ENCODE assay signal across 27 cellular contexts in genomic region chr9:70559102-70559501, GRCh38.
"Had no signal": no experiment of that assay in that cellular context is flagged by ENCODE, and none has a peak within 500 bp of the region (broad histone marks: within the 10 kb centered on the region; RNA-seq: fewer than 3 reads in every experiment).

No MANE protein-coding gene starts in this region.

- H3K4me1 ChIP-seq: uterus had no signal

- H3K9me3 ChIP-seq: stomach, suprapubic skin, testis, thoracic aorta, thyroid gland, tibial artery, transverse colon, upper lobe of left lung, upper lobe of right lung, uterus, vagina had no signal

- DNase-seq: stimulated activated CD4-positive, alpha-beta T cell treated with anti-CD3 and anti-CD28 coated beads, Interleukin-2, amount 100 ng/mL, for 24 hours; stimulated activated CD4-positive, alpha-beta T cell treated with anti-CD3 and anti-CD28 coated beads, Interleukin-2, amount 100 ng/mL, for 48 hours; stimulated activated CD4-positive, alpha-beta T cell treated with anti-CD3 and anti-CD28 coated beads, Interleukin-4, amount 100 ng/mL, for 1 hour; stimulated activated CD4-positive, alpha-beta T cell treated with anti-CD3 and anti-CD28 coated beads, Interleukin-4, amount 100 ng/mL, for 24 hours; stimulated activated CD4-positive, alpha-beta T cell treated with anti-CD3 and anti-CD28 coated beads, Interleukin-4, amount 100 ng/mL, for 4 hours; stimulated activated CD8-positive, alpha-beta memory T cell treated with anti-CD3 and anti-CD28 coated beads, Interleukin-4, amount 100 ng/mL, for 48 hours; stimulated activated naive B cell treated with anti-CD40 and anti-IgM and Interleukin-4, amounts not matched to agents 10 μg/mL and 1 μg/mL and 100 μg/mL, for 72 hours; stimulated activated naive CD4-positive, alpha-beta T cell; stimulated activated naive CD4-positive, alpha-beta T cell treated with Interleukin-2 at 50 U/mL for 16 hours; stimulated activated naive CD8-positive, alpha-beta T cell treated with anti-CD3 and anti-CD28 coated beads, Interleukin-15, amount 100 ng/mL, for 72 hours; stimulated activated naive CD8-positive, alpha-beta T cell treated with anti-CD3 and anti-CD28 coated beads, Interleukin-15, Interleukin-2, amounts not matched to agents 100 U/mL and 50 U/mL, for 24 hours; stomach; substantia nigra; testis; thyroid gland; tibial artery; transverse colon; trophoblast cell; upper lobe of left lung; upper lobe of right lung; uterus had no signal

- H3K4me3 Mint-ChIP-seq: stimulated activated effector memory CD8-positive, alpha-beta T cell treated with anti-CD3 and anti-CD28 coated beads, Interleukin-12 subunit alpha, Interleukin-12 subunit beta, amount 100 ng/mL, for 72 hours; stimulated activated naive B cell treated with anti-CD40 and anti-IgM and Interleukin-4, amounts not matched to agents 10 μg/mL and 1 μg/mL and 100 μg/mL, for 72 hours; stimulated activated naive CD8-positive, alpha-beta T cell treated with anti-CD3 and anti-CD28 coated beads, Interleukin-15, amount 100 ng/mL, for 72 hours; stimulated activated naive CD8-positive, alpha-beta T cell treated with anti-CD3 and anti-CD28 coated beads, Interleukin-15, Interleukin-2, amounts not matched to agents 100 ng/mL and 50 ng/mL, for 24 hours; type B pancreatic cell had no signal

- H3K36me3 ChIP-seq: stomach, suprapubic skin, thoracic aorta, thyroid gland, tibial artery, transverse colon, upper lobe of left lung, upper lobe of right lung, uterus, vagina had no signal

- H3K36me3 Mint-ChIP-seq: stimulated activated effector memory CD8-positive, alpha-beta T cell treated with anti-CD3 and anti-CD28 coated beads, Interleukin-12 subunit alpha, Interleukin-12 subunit beta, amount 100 ng/mL, for 72 hours; stimulated activated naive B cell treated with anti-CD40 and anti-IgM and Interleukin-4, amounts not matched to agents 10 μg/mL and 1 μg/mL and 100 μg/mL, for 72 hours; type B pancreatic cell had no signal

- H3K4me3 ChIP-seq: stomach, suprapubic skin, testis, thoracic aorta, thyroid gland, tibial artery, transverse colon, upper lobe of left lung, upper lobe of right lung, uterus, vagina had no signal

- H3K27ac ChIP-seq: stomach, suprapubic skin, testis, thoracic aorta, thyroid gland, tibial artery, transverse colon, upper lobe of left lung, upper lobe of right lung, uterus, vagina had no signal

- ATAC-seq: stimulated activated effector memory CD8-positive, alpha-beta T cell treated with anti-CD3 and anti-CD28 coated beads, Interleukin-12 subunit alpha, Interleukin-12 subunit beta, amount 100 ng/mL, for 72 hours; stimulated activated naive B cell treated with anti-CD40 and anti-IgM and Interleukin-4, amounts not matched to agents 10 μg/mL and 1 μg/mL and 100 μg/mL, for 72 hours; stimulated activated naive CD8-positive, alpha-beta T cell treated with anti-CD3 and anti-CD28 coated beads, Interleukin-15, amount 100 ng/mL, for 72 hours; stimulated activated naive CD8-positive, alpha-beta T cell treated with anti-CD3 and anti-CD28 coated beads, Interleukin-15, Interleukin-2, amounts not matched to agents 100 U/mL and 50 U/mL, for 24 hours; upper lobe of right lung had no signal

- H3K27ac Mint-ChIP-seq: stimulated activated effector memory CD8-positive, alpha-beta T cell treated with anti-CD3 and anti-CD28 coated beads, Interleukin-12 subunit alpha, Interleukin-12 subunit beta, amount 100 ng/mL, for 72 hours; stimulated activated naive B cell treated with anti-CD40 and anti-IgM and Interleukin-4, amounts not matched to agents 10 μg/mL and 1 μg/mL and 100 μg/mL, for 72 hours; stimulated activated naive CD8-positive, alpha-beta T cell treated with anti-CD3 and anti-CD28 coated beads, Interleukin-15, amount 100 ng/mL, for 72 hours; stimulated activated naive CD8-positive, alpha-beta T cell treated with anti-CD3 and anti-CD28 coated beads, Interleukin-15, Interleukin-2, amounts not matched to agents 100 ng/mL and 50 ng/mL, for 24 hours; type B pancreatic cell had no signal

- H3K27me3 ChIP-seq: stomach, suprapubic skin, testis, thyroid gland, tibial artery, transverse colon, upper lobe of left lung, upper lobe of right lung, uterus, vagina had no signal

- H3K27me3 Mint-ChIP-seq: stimulated activated naive CD8-positive, alpha-beta T cell treated with anti-CD3 and anti-CD28 coated beads, Interleukin-15, amount 100 ng/mL, for 72 hours; stimulated activated naive CD8-positive, alpha-beta T cell treated with anti-CD3 and anti-CD28 coated beads, Interleukin-15, Interleukin-2, amounts not matched to agents 100 ng/mL and 50 ng/mL, for 24 hours; type B pancreatic cell had no signal

- H3K9me3 Mint-ChIP-seq: stimulated activated effector memory CD8-positive, alpha-beta T cell treated with anti-CD3 and anti-CD28 coated beads, Interleukin-12 subunit alpha, Interleukin-12 subunit beta, amount 100 ng/mL, for 72 hours; stimulated activated naive B cell treated with anti-CD40 and anti-IgM and Interleukin-4, amounts not matched to agents 10 μg/mL and 1 μg/mL and 100 μg/mL, for 72 hours; stimulated activated naive CD8-positive, alpha-beta T cell treated with anti-CD3 and anti-CD28 coated beads, Interleukin-15, amount 100 ng/mL, for 72 hours; stimulated activated naive CD8-positive, alpha-beta T cell treated with anti-CD3 and anti-CD28 coated beads, Interleukin-15, Interleukin-2, amounts not matched to agents 100 ng/mL and 50 ng/mL, for 24 hours; type B pancreatic cell had no signal
